In genomic region chr2:64114912-64115277, GRCh38 we compare ENCODE assay signal across 9 cellular contexts. TPM values are rescaled to one million over a fixed set of nuclear protein-coding genes. Genes with fewer than 3 reads are reported as not detected.
DNase-seq lines count a peak whose midpoint lies in the region; ATAC-seq lines count a peak whose summit lies in the region.
"Had no signal": no experiment of that assay in that cellular context is flagged by ENCODE, and none has a peak within 500 bp of the region (broad histone marks: within the 10 kb centered on the region; RNA-seq: fewer than 3 reads in every experiment).

No MANE protein-coding gene starts in this region.

- H3K4me1 ChIP-seq in duodenal mucosa (ENCODE audit: control insufficient read depth in 1 of 2, insufficient read depth in 2 of 2, low read length in 2 of 2): peaks cover 30 to 60% of the 10 kb centered on the region in 2 donors
- no peaks in the 10 kb centered on the region for H3K4me1 ChIP-seq in urinary bladder (ENCODE audit: insufficient read depth)
- H3K4me1 ChIP-seq in GM23248 (ENCODE audit: insufficient read depth): peaks cover 26% of the 10 kb centered on the region

- peaks cover 91% of the 10 kb centered on the region for H3K4me1 Mint-ChIP-seq in activated naive CD4-positive, alpha-beta T cell treated with anti-CD3 and anti-CD28 coated beads, Interleukin-2, amount 50 U/mL, for 24 hours
- H3K4me1 Mint-ChIP-seq in activated naive CD4-positive, alpha-beta T cell treated with anti-CD3 and anti-CD28 coated beads, Interleukin-2, amount 10 ng/mL, durations not matched to agents 7 days and 5 days: peaks cover 55% of the 10 kb centered on the region

- H3K9me3 Mint-ChIP-seq in activated naive CD4-positive, alpha-beta T cell treated with anti-CD3 and anti-CD28 coated beads, Interleukin-2, amount 50 U/mL, for 24 hours: no peaks in the 10 kb centered on the region
- H3K9me3 Mint-ChIP-seq in activated naive CD4-positive, alpha-beta T cell treated with anti-CD3 and anti-CD28 coated beads, Interleukin-2, amount 10 ng/mL, durations not matched to agents 7 days and 5 days: no peaks in the 10 kb centered on the region

- no peaks in the 10 kb centered on the region for H3K27me3 Mint-ChIP-seq in activated naive CD4-positive, alpha-beta T cell treated with anti-CD3 and anti-CD28 coated beads, Interleukin-2, amount 50 U/mL, for 24 hours
- H3K27me3 Mint-ChIP-seq in activated naive CD4-positive, alpha-beta T cell treated with anti-CD3 and anti-CD28 coated beads, Interleukin-2, amount 10 ng/mL, durations not matched to agents 7 days and 5 days: no peaks in the 10 kb centered on the region

- CTCF ChIA-PET in activated naive CD4-positive, alpha-beta T cell treated with anti-CD3 and anti-CD28 coated beads, Interleukin-2, amount 10 ng/mL, durations not matched to agents 7 days and 5 days (lab: Charles Lee): interaction anchor here (2.0 kb wide), 1 partner anchor 13 kb away, joined by 5 read pairs; no protein-coding TSS in a partner anchor

- ATAC-seq in HG03175 (IDR thresholded peaks at IDR 0.05; ENCODE audit: unreplicated experiment): peak; percentile 51

- no peaks in the 10 kb centered on the region for H4K20me1 ChIP-seq in GM23248 (ENCODE audit: insufficient read depth)

- peak overlapping the region; percentile 5 for H3K27ac ChIP-seq in duodenal mucosa (ENCODE audit: low read depth, low read length)
- H3K27ac ChIP-seq in urinary bladder (ENCODE audit: low read depth): peak overlapping the region; percentile 67
- H3K27ac ChIP-seq in GM23248: no peak overlapping the region

- 83% methylated on average over 3 of the region's 3 CpGs for WGBS in urinary bladder
- WGBS in GM23248 (ENCODE audit: low coverage in 1 of 2, low lambda C conversion rate in 2 of 2, missing lambda C conversion rate in 2 of 2), 2 experiments: 99% methylated on average over 3 of the region's 3 CpGs

- no peak for DNase-seq in activated naive CD4-positive, alpha-beta T cell treated with anti-CD3 and anti-CD28 coated beads, Interleukin-2, amount 10 ng/mL, durations not matched to agents 7 days and 5 days
- DNase-seq in GM23248 (no peak), H4 (ENCODE audit: low spot score) (no peak), middle frontal gyrus (ENCODE audit: extremely low spot score, low spot score) (no peak)
- DNase-seq: NCI-H1048 had no signal

- no peak overlapping the region for H3K4me3 ChIP-seq in duodenal mucosa (ENCODE audit: low read depth in 1 of 2, low read length in 2 of 2)
- H3K4me3 ChIP-seq in urinary bladder (ENCODE audit: low read depth, low read length): no peak overlapping the region
- H3K4me3 ChIP-seq in GM23248: no peak overlapping the region

- H3K36me3 ChIP-seq in duodenal mucosa (ENCODE audit: control insufficient read depth in 1 of 2, insufficient read depth in 2 of 2, low read length in 2 of 2) (no peaks in the 10 kb centered on the region), urinary bladder (ENCODE audit: insufficient read depth) (no peaks in the 10 kb centered on the region), GM23248 (ENCODE audit: low read depth) (no peaks in the 10 kb centered on the region)

- H3K36me3 Mint-ChIP-seq in activated naive CD4-positive, alpha-beta T cell treated with anti-CD3 and anti-CD28 coated beads, Interleukin-2, amount 50 U/mL, for 24 hours: peaks cover 5% of the 10 kb centered on the region
- peaks cover 5% of the 10 kb centered on the region for H3K36me3 Mint-ChIP-seq in activated naive CD4-positive, alpha-beta T cell treated with anti-CD3 and anti-CD28 coated beads, Interleukin-2, amount 10 ng/mL, durations not matched to agents 7 days and 5 days

- peaks cover 26% of the 10 kb centered on the region for H3K79me2 ChIP-seq in GM23248 (ENCODE audit: insufficient read depth)

- H3K27me3 ChIP-seq in duodenal mucosa (ENCODE audit: control insufficient read depth in 1 of 2, insufficient read depth in 2 of 2, low read length in 2 of 2) (no peaks in the 10 kb centered on the region), GM23248 (replicated peaks; ENCODE audit: insufficient read depth) (no peaks in the 10 kb centered on the region)

- in situ Hi-C loops in GM23248 (cut with MboI): no loop called here

- no peaks in the 10 kb centered on the region for H3K9me3 ChIP-seq in duodenal mucosa (ENCODE audit: control insufficient read depth in 1 of 2, low read length in 2 of 2)
- H3K9me3 ChIP-seq in GM23248 (ENCODE audit: low read depth): no peaks in the 10 kb centered on the region

- H3K4me2 ChIP-seq in GM23248 (ENCODE audit: unreplicated experiment): no peak overlapping the region

- H3K9ac ChIP-seq in duodenal mucosa (ENCODE audit: low read depth in 1 of 2, low read length in 2 of 2) (no peak overlapping the region), GM23248 (no peak overlapping the region)

- peak overlapping the region; percentile 76 for H3K4me3 Mint-ChIP-seq in activated naive CD4-positive, alpha-beta T cell treated with anti-CD3 and anti-CD28 coated beads, Interleukin-2, amount 50 U/mL, for 24 hours
- no peak overlapping the region for H3K4me3 Mint-ChIP-seq in activated naive CD4-positive, alpha-beta T cell treated with anti-CD3 and anti-CD28 coated beads, Interleukin-2, amount 10 ng/mL, durations not matched to agents 7 days and 5 days

- no peaks in the 10 kb centered on the region for H3K9me2 ChIP-seq in GM23248 (ENCODE audit: insufficient read depth)

- no peak overlapping the region for H2AFZ ChIP-seq in GM23248

- peak overlapping the region; percentile 97 for H3K27ac Mint-ChIP-seq in activated naive CD4-positive, alpha-beta T cell treated with anti-CD3 and anti-CD28 coated beads, Interleukin-2, amount 50 U/mL, for 24 hours
- H3K27ac Mint-ChIP-seq in activated naive CD4-positive, alpha-beta T cell treated with anti-CD3 and anti-CD28 coated beads, Interleukin-2, amount 10 ng/mL, durations not matched to agents 7 days and 5 days: no peak overlapping the region

- H3F3A ChIP-seq in GM23248 (ENCODE audit: insufficient read depth): peaks cover 11% of the 10 kb centered on the region

RNA-seq across cellular contexts. Expression of gene PELI1, which starts 29.3 kb away (rescaled TPM):
- total RNA-seq in urinary bladder: 43.4 TPM
- polyA plus RNA-seq in urinary bladder (15.4 TPM), GM23248 (2016; fragmentation: Nextera tagmentation; extraction: Ambion mirVana) (2.7 and 2.8 TPM in 2 replicates)
- total RNA-seq in GM23248 (2014; rRNA removed; shearing (Covaris generic)): 2.1 and 7.8 TPM in 2 replicates
- total RNA-seq in H4 (2014; rRNA removed; shearing (Covaris generic)): 5.5 and 5.7 TPM in 2 replicates
